ENCODE assay signal across 22 cellular contexts in genomic region chr3:41148901-41149300, GRCh38.
"Had no signal": no experiment of that assay in that cellular context is flagged by ENCODE, and none has a peak within 500 bp of the region (broad histone marks: within the 10 kb centered on the region; RNA-seq: fewer than 3 reads in every experiment).

No MANE protein-coding gene starts in this region.

- H3K27me3 Mint-ChIP-seq: activated CD4-positive, alpha-beta memory T cell treated with anti-CD3 and anti-CD28 coated beads for 36 hours; activated naive CD8-positive, alpha-beta T cell treated with anti-CD3 and anti-CD28 coated beads for 36 hours had no signal

- H3K27me3 ChIP-seq: body of pancreas, esophagus muscularis mucosa, gastroesophageal sphincter, heart left ventricle, left lung, ovary, spleen, testis, upper lobe of left lung had no signal

- H3K4me1 ChIP-seq: esophagus muscularis mucosa, gastroesophageal sphincter, left lung, spleen, testis, upper lobe of left lung had no signal

- H3K4me3 Mint-ChIP-seq: activated CD4-positive, alpha-beta memory T cell treated with anti-CD3 and anti-CD28 coated beads for 36 hours; activated CD4-positive, alpha-beta T cell treated with anti-CD3 and anti-CD28 coated beads for 36 hours; activated naive CD8-positive, alpha-beta T cell treated with anti-CD3 and anti-CD28 coated beads for 36 hours; central memory CD8-positive, alpha-beta T cell; neural crest cell; stimulated activated memory B cell treated with anti-CD40 and anti-IgM and Interleukin-4, amounts not matched to agents 10 μg/mL and 1 μg/mL and 100 μg/mL, for 72 hours had no signal

- ATAC-seq: body of pancreas; gastroesophageal sphincter; heart left ventricle; left lung; sciatic nerve; stimulated activated memory B cell treated with anti-CD40 and anti-IgM and Interleukin-4, amounts not matched to agents 10 μg/mL and 1 μg/mL and 100 μg/mL, for 72 hours had no signal

- H3K27ac ChIP-seq: body of pancreas, esophagus muscularis mucosa, gastroesophageal sphincter, heart left ventricle, left lung, ovary, spleen, testis, upper lobe of left lung had no signal

- H3K9me3 ChIP-seq: body of pancreas, ovary, testis had no signal

- DNase-seq: activated CD4-positive, alpha-beta memory T cell treated with anti-CD3 and anti-CD28 coated beads for 36 hours; activated CD4-positive, alpha-beta T cell treated with anti-CD3 and anti-CD28 coated beads for 36 hours; activated naive CD4-positive, alpha-beta T cell; activated naive CD8-positive, alpha-beta T cell treated with anti-CD3 and anti-CD28 coated beads for 36 hours; amygdala; body of pancreas; effector CD8-positive, alpha-beta T cell; heart left ventricle; kidney; left lung; ovary; spleen; stimulated activated CD4-positive, alpha-beta T cell treated with anti-CD3 and anti-CD28 coated beads, Interleukin-4, amount 100 ng/mL, for 4 hours; T-helper 2 cell; testis; upper lobe of left lung had no signal

- H3K4me1 Mint-ChIP-seq: activated CD4-positive, alpha-beta T cell treated with anti-CD3 and anti-CD28 coated beads for 36 hours; activated naive CD8-positive, alpha-beta T cell treated with anti-CD3 and anti-CD28 coated beads for 36 hours; central memory CD8-positive, alpha-beta T cell; stimulated activated memory B cell treated with anti-CD40 and anti-IgM and Interleukin-4, amounts not matched to agents 10 μg/mL and 1 μg/mL and 100 μg/mL, for 72 hours had no signal

- H3K27ac Mint-ChIP-seq: activated CD4-positive, alpha-beta memory T cell treated with anti-CD3 and anti-CD28 coated beads for 36 hours; activated CD4-positive, alpha-beta T cell treated with anti-CD3 and anti-CD28 coated beads for 36 hours; activated naive CD8-positive, alpha-beta T cell treated with anti-CD3 and anti-CD28 coated beads for 36 hours; stimulated activated memory B cell treated with anti-CD40 and anti-IgM and Interleukin-4, amounts not matched to agents 10 μg/mL and 1 μg/mL and 100 μg/mL, for 72 hours had no signal

- H3K36me3 ChIP-seq: esophagus muscularis mucosa, gastroesophageal sphincter, heart left ventricle, left lung, ovary, spleen, upper lobe of left lung had no signal

- H3K4me3 ChIP-seq: body of pancreas, esophagus muscularis mucosa, gastroesophageal sphincter, heart left ventricle, left lung, ovary, spleen, testis, upper lobe of left lung had no signal
